Comparison of ENCODE assay signal across 24 cellular contexts in genomic region chrX:50111762-50112161, GRCh38.
DNase-seq lines count a peak whose midpoint lies in the region; ATAC-seq and TF ChIP-seq lines count a peak whose summit lies in the region.
"Had no signal": no experiment of that assay in that cellular context is flagged by ENCODE, and none has a peak within 500 bp of the region (broad histone marks: within the 10 kb centered on the region; RNA-seq: fewer than 3 reads in every experiment).

No MANE protein-coding gene starts in this region.

- H3K4me3 ChIP-seq in left lung (no peak overlapping the region), trophoblast cell (ENCODE audit: low read depth, low read length) (no peak overlapping the region), neuronal stem cell (ENCODE audit: low read length in 2 of 2) (no peak overlapping the region), coronary artery (no peak overlapping the region)
- H3K4me3 ChIP-seq: left ventricle myocardium inferior had no signal

- H2AK5ac ChIP-seq in trophoblast cell (ENCODE audit: low read length): no peak overlapping the region
- H2AK5ac ChIP-seq in neuronal stem cell (ENCODE audit: low read depth, low read length): no peak overlapping the region

- H3K18ac ChIP-seq in trophoblast cell (ENCODE audit: low read length): no peak overlapping the region
- no peak overlapping the region for H3K18ac ChIP-seq in neuronal stem cell (ENCODE audit: low read length)

- H3K4me1 ChIP-seq in left lung (no peaks in the 10 kb centered on the region), trophoblast cell (ENCODE audit: control insufficient read depth in 1 of 2, insufficient read depth in 2 of 2, low read length in 2 of 2) (peaks cover 0 to 2% of the 10 kb centered on the region in 2 experiments), neuronal stem cell (ENCODE audit: control insufficient read depth in 2 of 2, insufficient read depth in 1 of 2, low read depth in 1 of 2, low read length in 2 of 2) (no peaks in the 10 kb centered on the region)
- H3K4me1 ChIP-seq: foreskin keratinocyte, left ventricle myocardium inferior had no signal

- H4K91ac ChIP-seq in trophoblast cell (ENCODE audit: low read depth, low read length) (peak overlapping the region; percentile 37), neuronal stem cell (ENCODE audit: low read depth, low read length, poor library complexity) (no peak overlapping the region)

- H3K14ac ChIP-seq in trophoblast cell (ENCODE audit: low read length) (no peak overlapping the region), neuronal stem cell (ENCODE audit: low read length) (no peak overlapping the region)

- intact Hi-C loops in Calu3 (cut with micrococcal nuclease; ENCODE audit: unreplicated experiment): no loop called here
- intact Hi-C loops in left lung (cut with DNase I): no loop called here

- WGBS in trophoblast cell (ENCODE audit: extremely low coverage, insufficient coverage, insufficient read length): no CpG with 5 or more reads among the region's 3 CpGs
- WGBS in neuronal stem cell (ENCODE audit: extremely low coverage in 2 of 2, insufficient read length in 2 of 2, insufficient replicate concordance in 1 of 2), 2 donors: no CpG with 5 or more reads among the region's 3 CpGs

- H3K9me3 Mint-ChIP-seq in Calu3 (ENCODE audit: low read depth, unreplicated experiment) (no peaks in the 10 kb centered on the region), WTC11 (no peaks in the 10 kb centered on the region)
- H3K9me3 Mint-ChIP-seq: activated naive CD8-positive, alpha-beta T cell treated with anti-CD3 and anti-CD28 coated beads, Interleukin-2, amount 50 U/mL, for 24 hours; activated T-cell treated with anti-CD3 and anti-CD28 coated beads, Interleukin-2, amount 50 U/mL, for 24 hours; stimulated activated effector memory CD8-positive, alpha-beta T cell treated with anti-CD3 and anti-CD28 coated beads, Interleukin-12 subunit alpha, Interleukin-12 subunit beta, amount 100 ng/mL, for 72 hours; T-helper 1 cell treated with Interleukin-12 subunit alpha and Interleukin-12 subunit beta and Interleukin-4 antibody, amounts not matched to agents 30 μg/mL and 1 μg/mL, for 36 hours had no signal

- no TSS peak for BruUV-seq in Calu3 (replicated peaks; lab: Mats Ljungman, UMichigan)

- H4K8ac ChIP-seq in trophoblast cell (ENCODE audit: low read depth, low read length) (no peak overlapping the region), neuronal stem cell (ENCODE audit: low read depth, low read length) (no peak overlapping the region)

- no peak overlapping the region for H2BK5ac ChIP-seq in trophoblast cell (ENCODE audit: low read depth, low read length, poor library complexity)
- H2BK5ac ChIP-seq in neuronal stem cell (ENCODE audit: low read length): no peak overlapping the region

- H3K36me3 Mint-ChIP-seq in Calu3 (ENCODE audit: insufficient read depth, unreplicated experiment) (no peaks in the 10 kb centered on the region), WTC11 (no peaks in the 10 kb centered on the region)
- H3K36me3 Mint-ChIP-seq: brain; stimulated activated effector memory CD8-positive, alpha-beta T cell treated with anti-CD3 and anti-CD28 coated beads, Interleukin-12 subunit alpha, Interleukin-12 subunit beta, amount 100 ng/mL, for 72 hours had no signal

- H3K23ac ChIP-seq in trophoblast cell (ENCODE audit: low read length) (no peak overlapping the region), neuronal stem cell (ENCODE audit: low read depth, low read length, poor library complexity) (no peak overlapping the region)

- no peak for TF ChIP-seq CTCF in Calu3 (IDR thresholded peaks at IDR 0.05; ENCODE audit: unreplicated experiment)
- TF ChIP-seq CTCF in WTC11 (IDR thresholded peaks at IDR 0.05): no peak
- no peak for TF ChIP-seq CTCF in left lung (IDR thresholded peaks at IDR 0.05)
- no peak for TF ChIP-seq CTCF in coronary artery (IDR thresholded peaks at IDR 0.05)

- no peaks in the 10 kb centered on the region for H3K36me3 ChIP-seq in left lung
- H3K36me3 ChIP-seq in trophoblast cell (ENCODE audit: control insufficient read depth in 1 of 2, insufficient read depth in 2 of 2, low read length in 2 of 2): no peaks in the 10 kb centered on the region
- H3K36me3 ChIP-seq in neuronal stem cell (replicated peaks in 1 of 2; ENCODE audit: control insufficient read depth in 2 of 2, insufficient read depth in 2 of 2, low read length in 2 of 2): no peaks in the 10 kb centered on the region
- H3K36me3 ChIP-seq: left ventricle myocardium inferior had no signal

- H3K9ac ChIP-seq in trophoblast cell (ENCODE audit: low read length): no peak overlapping the region
- H3K9ac ChIP-seq in neuronal stem cell (ENCODE audit: low read depth, low read length, poor library complexity): no peak overlapping the region

- no peak overlapping the region for H2BK15ac ChIP-seq in neuronal stem cell (ENCODE audit: low read length)

- H3K4me3 Mint-ChIP-seq in Calu3 (ENCODE audit: low read depth, unreplicated experiment): no peak overlapping the region
- no peak overlapping the region for H3K4me3 Mint-ChIP-seq in WTC11
- H3K4me3 Mint-ChIP-seq: activated CD4-positive, alpha-beta T cell treated with anti-CD3 and anti-CD28 coated beads for 36 hours; activated naive CD8-positive, alpha-beta T cell treated with anti-CD3 and anti-CD28 coated beads, Interleukin-2, amount 50 U/mL, for 24 hours; activated T-cell treated with anti-CD3 and anti-CD28 coated beads, Interleukin-2, amount 50 U/mL, for 24 hours; brain; stimulated activated effector memory CD8-positive, alpha-beta T cell treated with anti-CD3 and anti-CD28 coated beads, Interleukin-12 subunit alpha, Interleukin-12 subunit beta, amount 100 ng/mL, for 72 hours; T-helper 1 cell treated with Interleukin-12 subunit alpha and Interleukin-12 subunit beta and Interleukin-4 antibody, amounts not matched to agents 30 μg/mL and 1 μg/mL, for 36 hours had no signal

- H3K4me2 ChIP-seq in trophoblast cell (ENCODE audit: low read length) (no peak overlapping the region), neuronal stem cell (ENCODE audit: insufficient read depth, low read length, poor library complexity, severe bottlenecking) (no peak overlapping the region)

- H2BK120ac ChIP-seq in trophoblast cell (ENCODE audit: insufficient read depth, low read length, poor library complexity): no peak overlapping the region
- H2BK120ac ChIP-seq in neuronal stem cell (ENCODE audit: low read depth, low read length): no peak overlapping the region

- no peak overlapping the region for H3K4ac ChIP-seq in trophoblast cell (ENCODE audit: low read depth, low read length)
- no peak overlapping the region for H3K4ac ChIP-seq in neuronal stem cell (ENCODE audit: low read length)

- CTCF ChIA-PET in Calu3 (lab: Charles Lee) (no interaction called here), WTC11 (lab: Charles Lee) (interaction anchor here (1.6 kb wide), 1 partner anchor 11 kb away, joined by 5 read pairs; no protein-coding TSS in a partner anchor)

- H3K9me3 ChIP-seq in left lung (no peaks in the 10 kb centered on the region), trophoblast cell (ENCODE audit: insufficient read depth, low read depth, low read length) (no peaks in the 10 kb centered on the region), neuronal stem cell (replicated peaks in 1 of 2; ENCODE audit: control insufficient read depth in 2 of 2, insufficient read depth in 1 of 2, low read depth in 1 of 2, low read length in 2 of 2) (no peaks in the 10 kb centered on the region)
- H3K9me3 ChIP-seq: left ventricle myocardium inferior had no signal

- H2AFZ ChIP-seq in trophoblast cell (ENCODE audit: insufficient read depth, low read length, poor library complexity): no peak overlapping the region
- H2AFZ ChIP-seq in neuronal stem cell (ENCODE audit: low read length): no peak overlapping the region

- peak; percentile 45 for DNase-seq in Calu3
- no peak for DNase-seq in WTC11 (ENCODE audit: low spot score)
- peak in 1 of 2 donors; percentile 42 for DNase-seq in left lung
- no peak for DNase-seq in trophoblast cell
- DNase-seq in stimulated activated CD4-positive, alpha-beta T cell treated with anti-CD3 and anti-CD28 coated beads, Interleukin-2, amount 100 ng/mL, for 48 hours: no peak
- DNase-seq in neuronal stem cell (ENCODE audit: low spot score): no peak
- DNase-seq in coronary artery (ENCODE audit: low spot score): no peak
- DNase-seq: activated CD4-positive, alpha-beta T cell treated with anti-CD3 and anti-CD28 coated beads for 36 hours; activated gamma-delta T cell treated with Interleukin-2 at 50 U/mL for 16 hours; activated naive CD8-positive, alpha-beta T cell treated with anti-CD3 and anti-CD28 coated beads, Interleukin-2, amount 50 U/mL, for 24 hours; activated T-cell treated with anti-CD3 and anti-CD28 coated beads, Interleukin-2, amount 50 U/mL, for 24 hours; effector memory CD4-positive, alpha-beta T cell; left ventricle myocardium inferior; NCI-H2171; NCI-H524; retina; RPMI8226 had no signal

- H3K27ac Mint-ChIP-seq in Calu3 (ENCODE audit: unreplicated experiment) (peak overlapping the region; percentile 64), WTC11 (peak overlapping the region; percentile 41; the same call in 1 of the 2 replicates)
- H3K27ac Mint-ChIP-seq: activated CD4-positive, alpha-beta T cell treated with anti-CD3 and anti-CD28 coated beads for 36 hours; activated naive CD8-positive, alpha-beta T cell treated with anti-CD3 and anti-CD28 coated beads, Interleukin-2, amount 50 U/mL, for 24 hours; activated T-cell treated with anti-CD3 and anti-CD28 coated beads, Interleukin-2, amount 50 U/mL, for 24 hours; stimulated activated effector memory CD8-positive, alpha-beta T cell treated with anti-CD3 and anti-CD28 coated beads, Interleukin-12 subunit alpha, Interleukin-12 subunit beta, amount 100 ng/mL, for 72 hours; T-helper 1 cell treated with Interleukin-12 subunit alpha and Interleukin-12 subunit beta and Interleukin-4 antibody, amounts not matched to agents 30 μg/mL and 1 μg/mL, for 36 hours had no signal

- H3K27ac ChIP-seq in left lung: no peak overlapping the region
- no peak overlapping the region for H3K27ac ChIP-seq in trophoblast cell (ENCODE audit: low read depth, low read length)
- no peak overlapping the region for H3K27ac ChIP-seq in neuronal stem cell (replicated peaks; ENCODE audit: low read length)
- no peak overlapping the region for H3K27ac ChIP-seq in coronary artery
- H3K27ac ChIP-seq: C4-2B, foreskin keratinocyte, left ventricle myocardium inferior had no signal

- no peak overlapping the region for H2BK12ac ChIP-seq in trophoblast cell (ENCODE audit: low read length)
- H2BK12ac ChIP-seq in neuronal stem cell (ENCODE audit: low read length): no peak overlapping the region

- H3K27me3 ChIP-seq in left lung (no peaks in the 10 kb centered on the region), trophoblast cell (ENCODE audit: insufficient read depth, low read length) (no peaks in the 10 kb centered on the region), neuronal stem cell (ENCODE audit: control insufficient read depth in 3 of 3, insufficient read depth in 3 of 3, low read depth in 1 of 3, low read length in 3 of 3) (no peaks in the 10 kb centered on the region)
- H3K27me3 ChIP-seq: foreskin keratinocyte had no signal

- H3K79me2 ChIP-seq in trophoblast cell (ENCODE audit: control insufficient read depth, insufficient read depth, low read length, poor library complexity): no peaks in the 10 kb centered on the region

- ATAC-seq in WTC11 (no peak), left lung (peak; percentile 53), HG02759 (IDR thresholded peaks at IDR 0.05; ENCODE audit: unreplicated experiment) (no peak)
- ATAC-seq: activated CD4-positive, alpha-beta T cell treated with anti-CD3 and anti-CD28 coated beads for 36 hours; activated naive CD8-positive, alpha-beta T cell treated with anti-CD3 and anti-CD28 coated beads, Interleukin-2, amount 50 U/mL, for 24 hours; esophagus mucosa; foreskin keratinocyte; stimulated activated effector memory CD8-positive, alpha-beta T cell treated with anti-CD3 and anti-CD28 coated beads, Interleukin-12 subunit alpha, Interleukin-12 subunit beta, amount 100 ng/mL, for 72 hours had no signal

- POLR2A ChIA-PET in WTC11 (lab: Charles Lee): no interaction called here

- H3K79me1 ChIP-seq in trophoblast cell (ENCODE audit: low read length): no peaks in the 10 kb centered on the region
- H3K79me1 ChIP-seq in neuronal stem cell (ENCODE audit: low read depth, low read length): no peaks in the 10 kb centered on the region

- H3K27me3 Mint-ChIP-seq in Calu3 (ENCODE audit: unreplicated experiment): no peaks in the 10 kb centered on the region
- no peaks in the 10 kb centered on the region for H3K27me3 Mint-ChIP-seq in WTC11 (ENCODE audit: low read depth)
- H3K27me3 Mint-ChIP-seq: activated CD4-positive, alpha-beta T cell treated with anti-CD3 and anti-CD28 coated beads for 36 hours; brain had no signal

- no peak overlapping the region for H4K12ac ChIP-seq in trophoblast cell (ENCODE audit: low read depth, low read length)

- H3K4me1 Mint-ChIP-seq in Calu3 (ENCODE audit: low read depth, unreplicated experiment) (peaks cover 58% of the 10 kb centered on the region), WTC11 (peaks cover 82% of the 10 kb centered on the region)
- H3K4me1 Mint-ChIP-seq: activated CD4-positive, alpha-beta T cell treated with anti-CD3 and anti-CD28 coated beads for 36 hours; activated naive CD8-positive, alpha-beta T cell treated with anti-CD3 and anti-CD28 coated beads, Interleukin-2, amount 50 U/mL, for 24 hours; brain; stimulated activated effector memory CD8-positive, alpha-beta T cell treated with anti-CD3 and anti-CD28 coated beads, Interleukin-12 subunit alpha, Interleukin-12 subunit beta, amount 100 ng/mL, for 72 hours had no signal
